31 cellular contexts compared by ENCODE assay signal in genomic region chr1:219153741-219154140, GRCh38.
"Had no signal": no experiment of that assay in that cellular context is flagged by ENCODE, and none has a peak within 500 bp of the region (broad histone marks: within the 10 kb centered on the region; RNA-seq: fewer than 3 reads in every experiment).

No MANE protein-coding gene starts in this region.

- H3K27ac ChIP-seq: brain microvascular endothelial cell, esophagus muscularis mucosa, foreskin keratinocyte, gastrocnemius medialis, heart left ventricle, hepatocyte had no signal

- H3K4me1 ChIP-seq: esophagus muscularis mucosa, foreskin keratinocyte, gastrocnemius medialis had no signal

- H2AFZ ChIP-seq: hepatocyte had no signal

- FAIRE-seq: astrocyte, bronchial epithelial cell had no signal

- H3K79me2 ChIP-seq: hepatocyte had no signal

- H3K4me2 ChIP-seq: hepatocyte had no signal

- H3K9me3 ChIP-seq: esophagus muscularis mucosa, gastrocnemius medialis, heart left ventricle had no signal

- DNase-seq: activated CD4-positive, alpha-beta memory T cell treated with anti-CD3 and anti-CD28 coated beads for 36 hours; activated CD4-positive, alpha-beta T cell treated with anti-CD3 and anti-CD28 coated beads for 36 hours; activated CD4-positive, alpha-beta T cell treated with anti-CD3 and anti-CD28 coated beads, Interleukin-2, amount 10 ng/mL, durations not matched to agents 24 days and 14 days; activated CD4-positive, CD25-positive, alpha-beta regulatory T cell; activated CD4-positive, CD25-positive, alpha-beta regulatory T cell treated with anti-CD3 and anti-CD28 coated beads, Interleukin-2, amount 50 U/mL, for 72 hours; activated CD8-positive, alpha-beta memory T cell treated with anti-CD3 and anti-CD28 coated beads, Interleukin-2, amount 10 ng/mL, durations not matched to agents 7 days and 5 days; activated CD8-positive, alpha-beta memory T cell treated with anti-CD3 and anti-CD28 coated beads, Interleukin-2, amount 50 U/mL, for 4 hours; activated CD8-positive, alpha-beta T cell treated with anti-CD3 and anti-CD28 coated beads, Interleukin-2, amount 10 ng/mL, durations not matched to agents 7 days and 5 days; activated gamma-delta T cell; activated naive CD4-positive, alpha-beta T cell; activated naive CD4-positive, alpha-beta T cell treated with anti-CD3 and anti-CD28 coated beads, Interleukin-2, amount 10 ng/mL, durations not matched to agents 7 days and 5 days; activated naive CD8-positive, alpha-beta T cell treated with anti-CD3 and anti-CD28 coated beads, Interleukin-2, amount 10 ng/mL, durations not matched to agents 7 days and 5 days; activated T-cell treated with anti-CD3 and anti-CD28 coated beads, Interleukin-2, amount 50 U/mL, for 1 hour; activated T-cell treated with anti-CD3 and anti-CD28 coated beads, Interleukin-2, amount 50 U/mL, for 72 hours; amniotic stem cell; anterior cingulate cortex; brain microvascular endothelial cell; cortex of kidney; dermis blood vessel endothelial cell; effector CD4-positive, alpha-beta T cell; effector memory CD8-positive, alpha-beta T cell; foreskin keratinocyte; gastrocnemius medialis; glutamatergic neuron; heart left ventricle; T-helper 2 cell had no signal

- H3K27me3 ChIP-seq: brain microvascular endothelial cell, esophagus muscularis mucosa, foreskin keratinocyte, gastrocnemius medialis, heart left ventricle, hepatocyte had no signal

- H3K4me3 ChIP-seq: esophagus muscularis mucosa, gastrocnemius medialis, heart left ventricle, hepatocyte had no signal

- H3K36me3 ChIP-seq: brain microvascular endothelial cell, esophagus muscularis mucosa, gastrocnemius medialis, heart left ventricle had no signal

- ATAC-seq: activated CD4-positive, alpha-beta T cell treated with anti-CD3 and anti-CD28 coated beads for 36 hours; activated CD8-positive, alpha-beta memory T cell treated with anti-CD3 and anti-CD28 coated beads, Interleukin-2, amount 10 ng/mL, durations not matched to agents 7 days and 5 days; activated CD8-positive, alpha-beta T cell treated with anti-CD3 and anti-CD28 coated beads, Interleukin-2, amount 10 ng/mL, durations not matched to agents 7 days and 5 days; activated naive CD4-positive, alpha-beta T cell treated with anti-CD3 and anti-CD28 coated beads, Interleukin-2, amount 50 U/mL, for 72 hours; activated T-cell treated with anti-CD3 and anti-CD28 coated beads, Interleukin-2, amount 50 U/mL, for 72 hours; effector memory CD8-positive, alpha-beta T cell; foreskin keratinocyte; gastrocnemius medialis; heart left ventricle had no signal
